Comparison of ENCODE assay signal across 8 cellular contexts in genomic region chr2:96815326-96816126, GRCh38. TPM values are rescaled to one million over a fixed set of nuclear protein-coding genes. Genes with fewer than 3 reads are reported as not detected.
DNase-seq lines count a peak whose midpoint lies in the region; ATAC-seq and TF ChIP-seq lines count a peak whose summit lies in the region.

No MANE protein-coding gene starts in this region.

- H3K4me3 ChIP-seq in mammary epithelial cell (replicated peaks in 1 of 3; ENCODE audit: insufficient read depth in 1 of 3, low read depth in 2 of 3, low read length in 3 of 3) (peak overlapping the region; percentile 66 to 74 (median 67)), liver (ENCODE audit: low read depth in 1 of 3, low read length in 3 of 3) (peak overlapping the region; percentile 48 to 83 (median 78))

- no TSS peak for BruUV-seq in mammary epithelial cell (replicated peaks; lab: Mats Ljungman, UMichigan)

- intact Hi-C loops in Right ventricle myocardium inferior (cut with DNase I) (loop anchor here (1.0 to 5.0 kb wide), 6 partner anchors 42 to 178 kb away; partner anchors contain the start of genes ANKRD39, CNNM4, KANSL3 and LMAN2L), cardiac septum (cut with DNase I) (no loop called here), mammary epithelial cell (cut with micrococcal nuclease) (loop anchor here (2.0 to 5.0 kb wide), 2 partner anchors 53 to 145 kb away; partner anchors contain the start of gene CNNM4)

- H3K9me3 ChIP-seq in mammary epithelial cell (replicated peaks; ENCODE audit: insufficient read depth, low read length) = no peaks in the 10 kb centered on the region
- H3K9me3 ChIP-seq in liver (ENCODE audit: control insufficient read depth in 4 of 4, low read length in 3 of 4) = no peaks in the 10 kb centered on the region

- no peak for TF ChIP-seq CTCF in mammary epithelial cell (conservative IDR thresholded peaks at IDR 0.05 in 1 of 2, IDR thresholded peaks at IDR 0.05 in 1 of 2; ENCODE audit: extremely low read depth in 1 of 2, insufficient read depth in 1 of 2, low read depth in 1 of 2, low read length in 2 of 2)
- TF ChIP-seq CTCF in liver (IDR thresholded peaks at IDR 0.05; ENCODE audit: low read depth, low read length, missing input control) = no peak

- WGBS in mammary epithelial cell (ENCODE audit: low coverage, missing lambda C conversion rate) = 3% methylated on average over 15 of the region's 60 CpGs
- 1% methylated on average over 60 of the region's 60 CpGs for WGBS in liver

- H4K20me1 ChIP-seq in mammary epithelial cell (ENCODE audit: insufficient read depth, low read length) = no peaks in the 10 kb centered on the region

- peak overlapping the region; percentile 93 for H3K4me2 ChIP-seq in mammary epithelial cell (ENCODE audit: insufficient read depth, low read depth, low read length)

- DNase-seq in Right ventricle myocardium inferior (ENCODE audit: missing footprints) (peak; percentile 69), cardiac septum (ENCODE audit: low spot score) (no peak), OCI-M1 (lab: John Stamatoyannopoulos, UW) (peak; percentile 68), mammary epithelial cell (peak; percentile 11), substantia nigra (lab: John Stamatoyannopoulos, UW) (peak in 5 of 49 donors; percentile 38 to 70 (median 63)), activated gamma-delta T cell (lab: John Stamatoyannopoulos, UW) (no peak)

- peak overlapping the region; percentile 97 for H2AFZ ChIP-seq in mammary epithelial cell (ENCODE audit: low read depth, low read length)

- dilution Hi-C loops in mammary epithelial cell (cut with HindIII; ENCODE audit: low sequenced_read_pairs) = no loop called here

- H3K27me3 ChIP-seq in mammary epithelial cell (ENCODE audit: insufficient read depth, low read length) = no peaks in the 10 kb centered on the region
- H3K27me3 ChIP-seq in liver (ENCODE audit: control insufficient read depth in 4 of 4, insufficient read depth in 4 of 4, low read length in 3 of 4) = no peaks in the 10 kb centered on the region

- in situ Hi-C loops in mammary epithelial cell (cut with MboI; ENCODE audit: low sequenced_read_pairs in 2 of 2) = no loop called here

- TF ChIP-seq RAD21 in liver (IDR thresholded peaks at IDR 0.05) = no peak

- CTCF ChIA-PET in mammary epithelial cell (lab: Charles Lee; ENCODE audit: low non-redundant PET) = interaction anchor here (0.9 kb wide), 1 partner anchor 42 kb away, joined by 3 read pairs; the partner anchor contains the start of gene ANKRD39

- ATAC-seq in Right ventricle myocardium inferior (no peak), HG02885 (IDR thresholded peaks at IDR 0.05; ENCODE audit: poor library complexity, unreplicated experiment) (peak; percentile 5)

- H3K9ac ChIP-seq in mammary epithelial cell (ENCODE audit: insufficient read depth, low read length) (peak overlapping the region; percentile 57), liver (ENCODE audit: low read depth in 1 of 2, low read length in 2 of 2) (peak overlapping the region; percentile 33 to 42)

- H3K36me3 ChIP-seq in mammary epithelial cell (ENCODE audit: insufficient read depth, low read length) = no peaks in the 10 kb centered on the region
- H3K36me3 ChIP-seq in liver (ENCODE audit: control insufficient read depth in 4 of 4, insufficient read depth in 3 of 4, low read depth in 1 of 4, low read length in 3 of 4) = no peaks in the 10 kb centered on the region

- no peak overlapping the region for H3K27ac ChIP-seq in mammary epithelial cell (ENCODE audit: insufficient read depth, low read depth, low read length)
- peak overlapping the region; percentile 94 to 95 for H3K27ac ChIP-seq in liver (ENCODE audit: low read depth in 1 of 2, low read length in 2 of 2)
- H3K27ac ChIP-seq in substantia nigra (ENCODE audit: low read depth, low read length, poor library complexity, severe bottlenecking) = peak overlapping the region; percentile 94

- H3K4me1 ChIP-seq in mammary epithelial cell (ENCODE audit: insufficient read depth, low read length) = peaks cover 18% of the 10 kb centered on the region
- H3K4me1 ChIP-seq in liver (ENCODE audit: control insufficient read depth in 4 of 4, insufficient read depth in 4 of 4, low read length in 3 of 4) = peaks cover 16 to 51% (median 42%) of the 10 kb centered on the region in 4 donors

- peaks cover 5% of the 10 kb centered on the region for H3K79me2 ChIP-seq in mammary epithelial cell (ENCODE audit: insufficient read depth, low read length)

TF ChIP-seq in liver, 16 proteins besides CTCF, POLR2A, EP300 and RAD21:
- TF ChIP-seq REST (IDR thresholded peaks at IDR 0.05) = peak; percentile 45
- TF ChIP-seq EGR1 (IDR thresholded peaks at IDR 0.05; ENCODE audit: low read depth in 2 of 2) = peak in 1 of 2 donors; percentile 18
- TF ChIP-seq FOXA2 (IDR thresholded peaks at IDR 0.05) = no peak
- peak; percentile 20 for TF ChIP-seq SP1 (IDR thresholded peaks at IDR 0.05)
- TF ChIP-seq TAF1 (conservative IDR thresholded peaks at IDR 0.05) = no peak

RNA-seq across cellular contexts. Expression of gene CNNM3, which starts 0.5 kb away (rescaled TPM):
- total RNA-seq in Right ventricle myocardium inferior (13.3 TPM), cardiac septum (10.7 TPM), mammary epithelial cell (1 to 10 TPM; 5.7 to 5.8 TPM), liver (10 to 100 TPM; 17.0 to 19.8 TPM)
- polyA plus RNA-seq in mammary epithelial cell (5.0 TPM), liver (10 to 100 TPM; 10.0 to 15.2 TPM)
- 5.9 TPM for polyA minus RNA-seq in mammary epithelial cell

RNA-seq across cellular contexts. Expression of gene ANKRD23, which starts 28.3 kb away (rescaled TPM):
- 12.7 TPM for total RNA-seq in Right ventricle myocardium inferior
- 10.6 TPM for total RNA-seq in cardiac septum
- total RNA-seq in mammary epithelial cell = 1 to 10 TPM in 1 of 2 donors, under 1 TPM in 1; 0.82 to 1.7 TPM
- 0.49 TPM for polyA plus RNA-seq in mammary epithelial cell
- 0.36 TPM for polyA minus RNA-seq in mammary epithelial cell
- 1 to 10 TPM; 1.4 to 4.2 TPM for total RNA-seq in liver
- polyA plus RNA-seq in liver = 1 to 10 TPM in 1 of 2 donors, under 1 TPM in 1; 0.82 to 2.4 TPM

RNA-seq across cellular contexts. Expression of gene ANKRD39, which starts 42.3 kb away (rescaled TPM):
- total RNA-seq in Right ventricle myocardium inferior = 17.4 TPM
- total RNA-seq in cardiac septum = 15.2 TPM
- total RNA-seq in mammary epithelial cell = 10 to 100 TPM in 1 of 2 donors, 1 to 10 TPM in 1; 7.8 to 12.3 TPM
- 13.8 TPM for polyA plus RNA-seq in mammary epithelial cell
- 2.8 TPM for polyA minus RNA-seq in mammary epithelial cell
- 1 to 10 TPM; 4.7 to 9.3 TPM for total RNA-seq in liver
- 10 to 100 TPM; 12.1 to 22.7 TPM for polyA plus RNA-seq in liver

RNA-seq across cellular contexts. Expression of gene SEMA4C, which starts 54.4 kb away (rescaled TPM):
- 22.7 TPM for total RNA-seq in Right ventricle myocardium inferior
- 25.6 TPM for total RNA-seq in cardiac septum
- 10 to 100 TPM; 13.2 to 14.0 TPM for total RNA-seq in mammary epithelial cell
- 6.9 TPM for polyA plus RNA-seq in mammary epithelial cell
- polyA minus RNA-seq in mammary epithelial cell = 7.3 TPM
- 10 to 100 TPM; 13.3 to 23.2 TPM for total RNA-seq in liver
- polyA plus RNA-seq in liver = 10 to 100 TPM in 1 of 2 donors, 1 to 10 TPM in 1; 3.7 to 13.0 TPM

RNA-seq across cellular contexts. Expression of gene CNNM4, which starts 54.8 kb away (rescaled TPM):
- 33.3 TPM for total RNA-seq in Right ventricle myocardium inferior
- 36.8 TPM for total RNA-seq in cardiac septum
- total RNA-seq in mammary epithelial cell = 1 to 10 TPM; 8.1 to 8.2 TPM
- polyA plus RNA-seq in mammary epithelial cell = 7.8 TPM
- 11.6 TPM for polyA minus RNA-seq in mammary epithelial cell
- 1 to 10 TPM; 1.9 to 2.2 TPM for total RNA-seq in liver
- 1 to 10 TPM in 1 of 2 donors, under 1 TPM in 1; 0.82 to 2.3 TPM for polyA plus RNA-seq in liver

Comparison
In these comparisons a context has a peak if more than half of its experiments do, and no peak if none do; other contexts are left out.
1. DNase-seq: peak in Right ventricle myocardium inferior (single experiment), OCI-M1 (single experiment) and mammary epithelial cell (single experiment); none in cardiac septum (single experiment) and activated gamma-delta T cell (single experiment).